1 cellular context compared by ENCODE assay signal in the genomic region with DNA sequence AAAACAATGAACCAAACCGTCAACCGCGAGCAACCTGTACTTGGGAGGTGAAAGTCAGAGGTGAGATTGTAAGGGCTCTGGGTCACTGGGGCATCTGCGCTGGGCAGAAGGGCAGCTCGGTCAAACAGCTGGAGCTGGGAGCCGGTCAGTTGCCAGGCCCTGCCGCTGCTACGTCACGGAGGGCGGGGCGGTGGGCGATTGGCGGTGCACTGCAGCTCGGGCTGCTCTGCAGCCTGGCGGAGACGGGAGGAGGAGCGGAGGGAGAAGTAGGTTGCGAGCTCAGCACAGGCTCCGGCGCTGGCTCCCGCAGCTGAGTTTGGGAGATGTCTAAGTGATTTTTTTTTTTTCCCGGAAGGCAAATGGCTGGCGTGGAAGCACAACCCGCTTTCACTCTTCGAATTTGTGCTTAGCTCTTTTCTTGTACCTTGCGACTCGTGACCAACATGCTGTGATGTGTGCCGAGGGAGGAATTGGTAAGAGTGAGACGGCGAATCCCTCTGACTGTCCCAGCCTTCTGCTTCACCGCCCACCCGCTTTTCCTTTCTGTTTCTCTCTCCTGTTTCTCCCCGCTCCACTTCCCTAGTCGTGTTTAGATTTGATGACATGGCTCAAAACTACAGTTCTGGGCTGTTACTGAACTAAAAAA.
TF ChIP-seq lines count a peak whose summit lies in the region.

A gene (plus strand): TSS at position 229 of the 646 bp plus-strand sequence. CDS start 27,266 bp downstream, outside the sequence.

TF ChIP-seq in K562, 482 proteins besides CTCF, POLR2A, EP300 and RAD21 (continued from another document and continues in another):
- TF ChIP-seq, protein P1, sequence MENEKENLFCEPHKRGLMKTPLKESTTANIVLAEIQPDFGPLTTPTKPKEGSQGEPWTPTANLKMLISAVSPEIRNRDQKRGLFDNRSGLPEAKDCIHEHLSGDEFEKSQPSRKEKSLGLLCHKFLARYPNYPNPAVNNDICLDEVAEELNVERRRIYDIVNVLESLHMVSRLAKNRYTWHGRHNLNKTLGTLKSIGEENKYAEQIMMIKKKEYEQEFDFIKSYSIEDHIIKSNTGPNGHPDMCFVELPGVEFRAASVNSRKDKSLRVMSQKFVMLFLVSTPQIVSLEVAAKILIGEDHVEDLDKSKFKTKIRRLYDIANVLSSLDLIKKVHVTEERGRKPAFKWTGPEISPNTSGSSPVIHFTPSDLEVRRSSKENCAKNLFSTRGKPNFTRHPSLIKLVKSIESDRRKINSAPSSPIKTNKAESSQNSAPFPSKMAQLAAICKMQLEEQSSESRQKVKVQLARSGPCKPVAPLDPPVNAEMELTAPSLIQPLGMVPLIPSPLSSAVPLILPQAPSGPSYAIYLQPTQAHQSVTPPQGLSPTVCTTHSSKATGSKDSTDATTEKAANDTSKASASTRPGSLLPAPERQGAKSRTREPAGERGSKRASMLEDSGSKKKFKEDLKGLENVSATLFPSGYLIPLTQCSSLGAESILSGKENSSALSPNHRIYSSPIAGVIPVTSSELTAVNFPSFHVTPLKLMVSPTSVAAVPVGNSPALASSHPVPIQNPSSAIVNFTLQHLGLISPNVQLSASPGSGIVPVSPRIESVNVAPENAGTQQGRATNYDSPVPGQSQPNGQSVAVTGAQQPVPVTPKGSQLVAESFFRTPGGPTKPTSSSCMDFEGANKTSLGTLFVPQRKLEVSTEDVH (IDR thresholded peaks at IDR 0.05; ENCODE audit: low read depth, partially characterized antibody) = no peak
- TF ChIP-seq, protein P2, sequence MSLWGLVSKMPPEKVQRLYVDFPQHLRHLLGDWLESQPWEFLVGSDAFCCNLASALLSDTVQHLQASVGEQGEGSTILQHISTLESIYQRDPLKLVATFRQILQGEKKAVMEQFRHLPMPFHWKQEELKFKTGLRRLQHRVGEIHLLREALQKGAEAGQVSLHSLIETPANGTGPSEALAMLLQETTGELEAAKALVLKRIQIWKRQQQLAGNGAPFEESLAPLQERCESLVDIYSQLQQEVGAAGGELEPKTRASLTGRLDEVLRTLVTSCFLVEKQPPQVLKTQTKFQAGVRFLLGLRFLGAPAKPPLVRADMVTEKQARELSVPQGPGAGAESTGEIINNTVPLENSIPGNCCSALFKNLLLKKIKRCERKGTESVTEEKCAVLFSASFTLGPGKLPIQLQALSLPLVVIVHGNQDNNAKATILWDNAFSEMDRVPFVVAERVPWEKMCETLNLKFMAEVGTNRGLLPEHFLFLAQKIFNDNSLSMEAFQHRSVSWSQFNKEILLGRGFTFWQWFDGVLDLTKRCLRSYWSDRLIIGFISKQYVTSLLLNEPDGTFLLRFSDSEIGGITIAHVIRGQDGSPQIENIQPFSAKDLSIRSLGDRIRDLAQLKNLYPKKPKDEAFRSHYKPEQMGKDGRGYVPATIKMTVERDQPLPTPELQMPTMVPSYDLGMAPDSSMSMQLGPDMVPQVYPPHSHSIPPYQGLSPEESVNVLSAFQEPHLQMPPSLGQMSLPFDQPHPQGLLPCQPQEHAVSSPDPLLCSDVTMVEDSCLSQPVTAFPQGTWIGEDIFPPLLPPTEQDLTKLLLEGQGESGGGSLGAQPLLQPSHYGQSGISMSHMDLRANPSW (CRISPR knock-in tag; IDR thresholded peaks at IDR 0.05) = no peak
- TF ChIP-seq HSF4 (CRISPR knock-in tag; IDR thresholded peaks at IDR 0.05; ENCODE audit: borderline replicate concordance) (no peak), LEF1 (IDR thresholded peaks at IDR 0.05) (no peak), KDM1A (IDR thresholded peaks at IDR 0.05) (no peak), NBN (IDR thresholded peaks at IDR 0.05; ENCODE audit: low read depth) (no peak; the same call in 1 of the 2 replicates), RFX5 (IDR thresholded peaks at IDR 0.05; ENCODE audit: low read depth, low read length) (no peak), HMGN3 (IDR thresholded peaks at IDR 0.05; ENCODE audit: borderline replicate concordance, extremely low read depth, insufficient read length, low read depth, low read length) (peak; percentile 79), SMARCA4 (IDR thresholded peaks at IDR 0.05) (no peak), ASH1L (IDR thresholded peaks at IDR 0.05; ENCODE audit: borderline replicate concordance, low read depth, partially characterized antibody) (no peak), RBM25 (IDR thresholded peaks at IDR 0.05; ENCODE audit: low read depth, low read length, severe bottlenecking) (no peak), MED1 (CRISPR knock-in tag; IDR thresholded peaks at IDR 0.05; ENCODE audit: borderline replicate concordance) (no peak), POLR2H (tag; IDR thresholded peaks at IDR 0.05; ENCODE audit: low read depth) (no peak), CBX1 (IDR thresholded peaks at IDR 0.05; ENCODE audit: low read depth) (no peak), ZKSCAN8 (CRISPR knock-in tag; IDR thresholded peaks at IDR 0.05) (no peak), ZNF197 (CRISPR knock-in tag; IDR thresholded peaks at IDR 0.05; ENCODE audit: low read depth) (no peak), SETDB1 (IDR thresholded peaks at IDR 0.05; ENCODE audit: low read length) (no peak), RAD51 (IDR thresholded peaks at IDR 0.05; ENCODE audit: borderline replicate concordance, low read depth) (no peak), MIER1 (IDR thresholded peaks at IDR 0.05; ENCODE audit: low read depth) (no peak), GATAD2B (IDR thresholded peaks at IDR 0.05; ENCODE audit: borderline replicate concordance) (no peak)
- TF ChIP-seq, protein P3, sequence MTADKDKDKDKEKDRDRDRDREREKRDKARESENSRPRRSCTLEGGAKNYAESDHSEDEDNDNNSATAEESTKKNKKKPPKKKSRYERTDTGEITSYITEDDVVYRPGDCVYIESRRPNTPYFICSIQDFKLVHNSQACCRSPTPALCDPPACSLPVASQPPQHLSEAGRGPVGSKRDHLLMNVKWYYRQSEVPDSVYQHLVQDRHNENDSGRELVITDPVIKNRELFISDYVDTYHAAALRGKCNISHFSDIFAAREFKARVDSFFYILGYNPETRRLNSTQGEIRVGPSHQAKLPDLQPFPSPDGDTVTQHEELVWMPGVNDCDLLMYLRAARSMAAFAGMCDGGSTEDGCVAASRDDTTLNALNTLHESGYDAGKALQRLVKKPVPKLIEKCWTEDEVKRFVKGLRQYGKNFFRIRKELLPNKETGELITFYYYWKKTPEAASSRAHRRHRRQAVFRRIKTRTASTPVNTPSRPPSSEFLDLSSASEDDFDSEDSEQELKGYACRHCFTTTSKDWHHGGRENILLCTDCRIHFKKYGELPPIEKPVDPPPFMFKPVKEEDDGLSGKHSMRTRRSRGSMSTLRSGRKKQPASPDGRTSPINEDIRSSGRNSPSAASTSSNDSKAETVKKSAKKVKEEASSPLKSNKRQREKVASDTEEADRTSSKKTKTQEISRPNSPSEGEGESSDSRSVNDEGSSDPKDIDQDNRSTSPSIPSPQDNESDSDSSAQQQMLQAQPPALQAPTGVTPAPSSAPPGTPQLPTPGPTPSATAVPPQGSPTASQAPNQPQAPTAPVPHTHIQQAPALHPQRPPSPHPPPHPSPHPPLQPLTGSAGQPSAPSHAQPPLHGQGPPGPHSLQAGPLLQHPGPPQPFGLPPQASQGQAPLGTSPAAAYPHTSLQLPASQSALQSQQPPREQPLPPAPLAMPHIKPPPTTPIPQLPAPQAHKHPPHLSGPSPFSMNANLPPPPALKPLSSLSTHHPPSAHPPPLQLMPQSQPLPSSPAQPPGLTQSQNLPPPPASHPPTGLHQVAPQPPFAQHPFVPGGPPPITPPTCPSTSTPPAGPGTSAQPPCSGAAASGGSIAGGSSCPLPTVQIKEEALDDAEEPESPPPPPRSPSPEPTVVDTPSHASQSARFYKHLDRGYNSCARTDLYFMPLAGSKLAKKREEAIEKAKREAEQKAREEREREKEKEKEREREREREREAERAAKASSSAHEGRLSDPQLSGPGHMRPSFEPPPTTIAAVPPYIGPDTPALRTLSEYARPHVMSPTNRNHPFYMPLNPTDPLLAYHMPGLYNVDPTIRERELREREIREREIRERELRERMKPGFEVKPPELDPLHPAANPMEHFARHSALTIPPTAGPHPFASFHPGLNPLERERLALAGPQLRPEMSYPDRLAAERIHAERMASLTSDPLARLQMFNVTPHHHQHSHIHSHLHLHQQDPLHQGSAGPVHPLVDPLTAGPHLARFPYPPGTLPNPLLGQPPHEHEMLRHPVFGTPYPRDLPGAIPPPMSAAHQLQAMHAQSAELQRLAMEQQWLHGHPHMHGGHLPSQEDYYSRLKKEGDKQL (CRISPR knock-in tag; IDR thresholded peaks at IDR 0.05; ENCODE audit: borderline replicate concordance) = no peak
- TF ChIP-seq, protein P4, sequence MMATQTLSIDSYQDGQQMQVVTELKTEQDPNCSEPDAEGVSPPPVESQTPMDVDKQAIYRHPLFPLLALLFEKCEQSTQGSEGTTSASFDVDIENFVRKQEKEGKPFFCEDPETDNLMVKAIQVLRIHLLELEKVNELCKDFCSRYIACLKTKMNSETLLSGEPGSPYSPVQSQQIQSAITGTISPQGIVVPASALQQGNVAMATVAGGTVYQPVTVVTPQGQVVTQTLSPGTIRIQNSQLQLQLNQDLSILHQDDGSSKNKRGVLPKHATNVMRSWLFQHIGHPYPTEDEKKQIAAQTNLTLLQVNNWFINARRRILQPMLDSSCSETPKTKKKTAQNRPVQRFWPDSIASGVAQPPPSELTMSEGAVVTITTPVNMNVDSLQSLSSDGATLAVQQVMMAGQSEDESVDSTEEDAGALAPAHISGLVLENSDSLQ (IDR thresholded peaks at IDR 0.05) = peak; percentile 44
- TF ChIP-seq, protein P5, sequence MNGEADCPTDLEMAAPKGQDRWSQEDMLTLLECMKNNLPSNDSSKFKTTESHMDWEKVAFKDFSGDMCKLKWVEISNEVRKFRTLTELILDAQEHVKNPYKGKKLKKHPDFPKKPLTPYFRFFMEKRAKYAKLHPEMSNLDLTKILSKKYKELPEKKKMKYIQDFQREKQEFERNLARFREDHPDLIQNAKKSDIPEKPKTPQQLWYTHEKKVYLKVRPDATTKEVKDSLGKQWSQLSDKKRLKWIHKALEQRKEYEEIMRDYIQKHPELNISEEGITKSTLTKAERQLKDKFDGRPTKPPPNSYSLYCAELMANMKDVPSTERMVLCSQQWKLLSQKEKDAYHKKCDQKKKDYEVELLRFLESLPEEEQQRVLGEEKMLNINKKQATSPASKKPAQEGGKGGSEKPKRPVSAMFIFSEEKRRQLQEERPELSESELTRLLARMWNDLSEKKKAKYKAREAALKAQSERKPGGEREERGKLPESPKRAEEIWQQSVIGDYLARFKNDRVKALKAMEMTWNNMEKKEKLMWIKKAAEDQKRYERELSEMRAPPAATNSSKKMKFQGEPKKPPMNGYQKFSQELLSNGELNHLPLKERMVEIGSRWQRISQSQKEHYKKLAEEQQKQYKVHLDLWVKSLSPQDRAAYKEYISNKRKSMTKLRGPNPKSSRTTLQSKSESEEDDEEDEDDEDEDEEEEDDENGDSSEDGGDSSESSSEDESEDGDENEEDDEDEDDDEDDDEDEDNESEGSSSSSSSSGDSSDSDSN (IDR thresholded peaks at IDR 0.05; ENCODE audit: borderline replicate concordance in 1 of 2, low read depth in 2 of 2, low read length in 2 of 2) = no peak
- TF ChIP-seq, protein P6, sequence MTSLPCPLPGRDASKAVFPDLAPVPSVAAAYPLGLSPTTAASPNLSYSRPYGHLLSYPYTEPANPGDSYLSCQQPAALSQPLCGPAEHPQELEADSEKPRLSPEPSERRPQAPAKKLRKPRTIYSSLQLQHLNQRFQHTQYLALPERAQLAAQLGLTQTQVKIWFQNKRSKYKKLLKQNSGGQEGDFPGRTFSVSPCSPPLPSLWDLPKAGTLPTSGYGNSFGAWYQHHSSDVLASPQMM (CRISPR knock-in tag; IDR thresholded peaks at IDR 0.05) = no peak
- TF ChIP-seq, protein P7, sequence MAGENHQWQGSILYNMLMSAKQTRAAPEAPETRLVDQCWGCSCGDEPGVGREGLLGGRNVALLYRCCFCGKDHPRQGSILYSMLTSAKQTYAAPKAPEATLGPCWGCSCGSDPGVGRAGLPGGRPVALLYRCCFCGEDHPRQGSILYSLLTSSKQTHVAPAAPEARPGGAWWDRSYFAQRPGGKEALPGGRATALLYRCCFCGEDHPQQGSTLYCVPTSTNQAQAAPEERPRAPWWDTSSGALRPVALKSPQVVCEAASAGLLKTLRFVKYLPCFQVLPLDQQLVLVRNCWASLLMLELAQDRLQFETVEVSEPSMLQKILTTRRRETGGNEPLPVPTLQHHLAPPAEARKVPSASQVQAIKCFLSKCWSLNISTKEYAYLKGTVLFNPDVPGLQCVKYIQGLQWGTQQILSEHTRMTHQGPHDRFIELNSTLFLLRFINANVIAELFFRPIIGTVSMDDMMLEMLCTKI (IDR thresholded peaks at IDR 0.05; ENCODE audit: partially characterized antibody) = no peak
- TF ChIP-seq, protein P8, sequence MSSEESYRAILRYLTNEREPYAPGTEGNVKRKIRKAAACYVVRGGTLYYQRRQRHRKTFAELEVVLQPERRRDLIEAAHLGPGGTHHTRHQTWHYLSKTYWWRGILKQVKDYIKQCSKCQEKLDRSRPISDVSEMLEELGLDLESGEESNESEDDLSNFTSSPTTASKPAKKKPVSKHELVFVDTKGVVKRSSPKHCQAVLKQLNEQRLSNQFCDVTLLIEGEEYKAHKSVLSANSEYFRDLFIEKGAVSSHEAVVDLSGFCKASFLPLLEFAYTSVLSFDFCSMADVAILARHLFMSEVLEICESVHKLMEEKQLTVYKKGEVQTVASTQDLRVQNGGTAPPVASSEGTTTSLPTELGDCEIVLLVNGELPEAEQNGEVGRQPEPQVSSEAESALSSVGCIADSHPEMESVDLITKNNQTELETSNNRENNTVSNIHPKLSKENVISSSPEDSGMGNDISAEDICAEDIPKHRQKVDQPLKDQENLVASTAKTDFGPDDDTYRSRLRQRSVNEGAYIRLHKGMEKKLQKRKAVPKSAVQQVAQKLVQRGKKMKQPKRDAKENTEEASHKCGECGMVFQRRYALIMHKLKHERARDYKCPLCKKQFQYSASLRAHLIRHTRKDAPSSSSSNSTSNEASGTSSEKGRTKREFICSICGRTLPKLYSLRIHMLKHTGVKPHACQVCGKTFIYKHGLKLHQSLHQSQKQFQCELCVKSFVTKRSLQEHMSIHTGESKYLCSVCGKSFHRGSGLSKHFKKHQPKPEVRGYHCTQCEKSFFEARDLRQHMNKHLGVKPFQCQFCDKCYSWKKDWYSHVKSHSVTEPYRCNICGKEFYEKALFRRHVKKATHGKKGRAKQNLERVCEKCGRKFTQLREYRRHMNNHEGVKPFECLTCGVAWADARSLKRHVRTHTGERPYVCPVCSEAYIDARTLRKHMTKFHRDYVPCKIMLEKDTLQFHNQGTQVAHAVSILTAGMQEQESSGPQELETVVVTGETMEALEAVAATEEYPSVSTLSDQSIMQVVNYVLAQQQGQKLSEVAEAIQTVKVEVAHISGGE (CRISPR knock-in tag; IDR thresholded peaks at IDR 0.05) = no peak
- TF ChIP-seq, protein P9, sequence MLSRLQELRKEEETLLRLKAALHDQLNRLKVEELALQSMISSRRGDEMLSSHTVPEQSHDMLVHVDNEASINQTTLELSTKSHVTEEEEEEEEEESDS (CRISPR knock-in tag; IDR thresholded peaks at IDR 0.05) = no peak
- TF ChIP-seq, protein P10, sequence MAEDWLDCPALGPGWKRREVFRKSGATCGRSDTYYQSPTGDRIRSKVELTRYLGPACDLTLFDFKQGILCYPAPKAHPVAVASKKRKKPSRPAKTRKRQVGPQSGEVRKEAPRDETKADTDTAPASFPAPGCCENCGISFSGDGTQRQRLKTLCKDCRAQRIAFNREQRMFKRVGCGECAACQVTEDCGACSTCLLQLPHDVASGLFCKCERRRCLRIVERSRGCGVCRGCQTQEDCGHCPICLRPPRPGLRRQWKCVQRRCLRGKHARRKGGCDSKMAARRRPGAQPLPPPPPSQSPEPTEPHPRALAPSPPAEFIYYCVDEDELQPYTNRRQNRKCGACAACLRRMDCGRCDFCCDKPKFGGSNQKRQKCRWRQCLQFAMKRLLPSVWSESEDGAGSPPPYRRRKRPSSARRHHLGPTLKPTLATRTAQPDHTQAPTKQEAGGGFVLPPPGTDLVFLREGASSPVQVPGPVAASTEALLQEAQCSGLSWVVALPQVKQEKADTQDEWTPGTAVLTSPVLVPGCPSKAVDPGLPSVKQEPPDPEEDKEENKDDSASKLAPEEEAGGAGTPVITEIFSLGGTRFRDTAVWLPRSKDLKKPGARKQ (CRISPR knock-in tag; IDR thresholded peaks at IDR 0.05) = no peak
